1 cellular context compared by ENCODE assay signal in genomic region chr19:9406798-9407352, GRCh38.
TF ChIP-seq lines count a peak whose summit lies in the region.

No MANE protein-coding gene starts in this region.

TF ChIP-seq in K562, 482 proteins besides CTCF, POLR2A, EP300 and RAD21 (continued from another document):
- TF ChIP-seq ZNF740 (CRISPR knock-in tag; IDR thresholded peaks at IDR 0.05) = peak; percentile 31; the same call in 1 of the 2 replicates
- no peak for TF ChIP-seq ZNF740 (tag; IDR thresholded peaks at IDR 0.05)
